Comparison of ENCODE assay signal across 19 cellular contexts in the genomic region with DNA sequence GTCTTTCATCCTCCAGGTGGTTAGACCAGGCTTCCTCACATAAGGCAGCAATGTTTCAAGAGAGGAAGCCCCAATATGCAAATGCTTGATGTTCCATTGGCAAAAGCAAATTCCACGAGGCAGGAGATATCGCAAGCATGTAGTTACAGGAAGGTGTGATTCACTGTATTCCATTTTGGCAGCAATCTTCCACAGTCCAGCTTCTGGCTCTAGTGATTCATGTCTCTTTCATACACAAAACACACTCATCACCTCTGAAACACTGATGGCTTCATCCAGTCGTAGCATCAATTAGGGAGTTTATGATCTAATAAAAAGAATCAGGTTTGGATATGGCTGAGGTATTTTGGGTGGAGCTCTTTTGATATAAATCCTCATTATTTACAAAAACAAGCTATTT.
DNase-seq lines count a peak whose midpoint lies in the region; ATAC-seq and TF ChIP-seq lines count a peak whose summit lies in the region.
"Had no signal": no experiment of that assay in that cellular context is flagged by ENCODE, and none has a peak within 500 bp of the region (broad histone marks: within the 10 kb centered on the region; RNA-seq: fewer than 3 reads in every experiment).

No MANE protein-coding gene starts in this region.

- TF ChIP-seq CTCF in RWPE2 (IDR thresholded peaks at IDR 0.05; ENCODE audit: poor library complexity, severe bottlenecking) (no peak), lower leg skin (IDR thresholded peaks at IDR 0.05) (no peak)

- intact Hi-C loops in lower leg skin (cut with DNase I; ENCODE audit: low total_unique reads) = no loop called here

- H4K20me1 ChIP-seq in Karpas-422 (ENCODE audit: insufficient read depth, low read depth, low read length) = no peaks in the 10 kb centered on the region

- ATAC-seq in RWPE2 (ENCODE audit: low read depth) = peak; percentile 99
- ATAC-seq in HG03354 (IDR thresholded peaks at IDR 0.05; ENCODE audit: poor library complexity, severe bottlenecking, unreplicated experiment) = no peak
- ATAC-seq: K562; natural killer cell treated with Interleukin-12 subunit alpha and Interleukin-12 subunit beta and Interleukin-15 and Interleukin-18, amount 100 ng/mL, for 72 hours; right lobe of liver had no signal

- no peak overlapping the region for H3K9ac ChIP-seq in Karpas-422 (ENCODE audit: low read length)

- H2AFZ ChIP-seq in Karpas-422 (ENCODE audit: low read length) = no peak overlapping the region

- H3K36me3 ChIP-seq in RWPE2 (ENCODE audit: low read depth) (no peaks in the 10 kb centered on the region), Karpas-422 (ENCODE audit: insufficient read depth, low read length) (no peaks in the 10 kb centered on the region)
- H3K36me3 ChIP-seq: right lobe of liver had no signal

- no peaks in the 10 kb centered on the region for H3K27me3 ChIP-seq in RWPE2 (ENCODE audit: insufficient read depth, poor library complexity, severe bottlenecking)
- H3K27me3 ChIP-seq in Karpas-422 (ENCODE audit: low read length) = no peaks in the 10 kb centered on the region
- H3K27me3 ChIP-seq: right lobe of liver had no signal

- no peak overlapping the region for H3K4me2 ChIP-seq in Karpas-422 (ENCODE audit: low read depth, low read length, poor library complexity, severe bottlenecking)

- H3K4me3 ChIP-seq in RWPE2 (ENCODE audit: severe bottlenecking) (no peak overlapping the region), lower leg skin (ENCODE audit: low read depth, poor library complexity, severe bottlenecking) (no peak overlapping the region), Karpas-422 (ENCODE audit: low read length) (no peak overlapping the region)
- H3K4me3 ChIP-seq: K562, right lobe of liver had no signal

- 45 to 74% methylated on average over 3 of the region's 3 CpGs for WGBS in lower leg skin, 2 donors

- H3K9me2 ChIP-seq in Karpas-422 (replicated peaks; ENCODE audit: insufficient read depth, low read length) = 0 out of 2 replicates have a peak, but pooled peaks cover 4% of the 10 kb centered on the region

- H3K79me2 ChIP-seq in Karpas-422 (ENCODE audit: low read length) = no peaks in the 10 kb centered on the region

- TF ChIP-seq POLR2A in lower leg skin (IDR thresholded peaks at IDR 0.05) = no peak

- H3K27ac ChIP-seq in RWPE2 (ENCODE audit: poor library complexity, severe bottlenecking) (peak overlapping the region; percentile 55), epithelial cell of prostate (peak overlapping the region; percentile 46), Karpas-422 (ENCODE audit: low read length) (no peak overlapping the region)
- H3K27ac ChIP-seq: right lobe of liver had no signal

- peak; percentile 16 for DNase-seq in GM03348 (ENCODE audit: low spot score)
- peak; percentile 69 for DNase-seq in RWPE2 (ENCODE audit: low spot score)
- peak; percentile 87 for DNase-seq in epithelial cell of prostate (ENCODE audit: low read depth, low spot score)
- peak; percentile 19 for DNase-seq in myocyte (ENCODE audit: low read depth)
- DNase-seq in activated gamma-delta T cell treated with Interleukin-2 at 50 U/mL for 16 hours = no peak
- no peak for DNase-seq in lower leg skin (ENCODE audit: low spot score in 2 of 2)
- DNase-seq in Karpas-422 = no peak
- DNase-seq: activated CD4-positive, alpha-beta T cell treated with anti-CD3 and anti-CD28 coated beads for 1 hour; activated T-cell treated with anti-CD3 and anti-CD28 coated beads, Interleukin-2, amount 50 U/mL, for 1 hour; CD4-positive, CD25-positive, alpha-beta regulatory T cell; endodermal cell; hypothalamus; NCI-H1436; right lobe of liver; stimulated activated CD4-positive, alpha-beta T cell treated with anti-CD3 and anti-CD28 coated beads, Interleukin-4, amount 100 ng/mL, for 4 hours; stimulated activated naive CD4-positive, alpha-beta T cell had no signal

- H3K4me1 ChIP-seq in RWPE2 (ENCODE audit: insufficient read depth, poor library complexity, severe bottlenecking) (peaks cover 6% of the 10 kb centered on the region), Karpas-422 (ENCODE audit: low read length) (no peaks in the 10 kb centered on the region)
- H3K4me1 ChIP-seq: right lobe of liver had no signal

- H3K9me3 ChIP-seq in RWPE2 (ENCODE audit: severe bottlenecking) = no peaks in the 10 kb centered on the region
- no peaks in the 10 kb centered on the region for H3K9me3 ChIP-seq in Karpas-422 (ENCODE audit: low read length)
- H3K9me3 ChIP-seq: right lobe of liver had no signal

Comparison
In these comparisons a context has a peak if more than half of its experiments do, and no peak if none do; other contexts are left out.
1. DNase-seq: peak in GM03348 (single experiment), RWPE2 (single experiment), epithelial cell of prostate (single experiment) and myocyte (single experiment); none in activated gamma-delta T cell treated with Interleukin-2 at 50 U/mL for 16 hours (single experiment), lower leg skin (0 of 2) and Karpas-422 (single experiment).